In the genomic region with DNA sequence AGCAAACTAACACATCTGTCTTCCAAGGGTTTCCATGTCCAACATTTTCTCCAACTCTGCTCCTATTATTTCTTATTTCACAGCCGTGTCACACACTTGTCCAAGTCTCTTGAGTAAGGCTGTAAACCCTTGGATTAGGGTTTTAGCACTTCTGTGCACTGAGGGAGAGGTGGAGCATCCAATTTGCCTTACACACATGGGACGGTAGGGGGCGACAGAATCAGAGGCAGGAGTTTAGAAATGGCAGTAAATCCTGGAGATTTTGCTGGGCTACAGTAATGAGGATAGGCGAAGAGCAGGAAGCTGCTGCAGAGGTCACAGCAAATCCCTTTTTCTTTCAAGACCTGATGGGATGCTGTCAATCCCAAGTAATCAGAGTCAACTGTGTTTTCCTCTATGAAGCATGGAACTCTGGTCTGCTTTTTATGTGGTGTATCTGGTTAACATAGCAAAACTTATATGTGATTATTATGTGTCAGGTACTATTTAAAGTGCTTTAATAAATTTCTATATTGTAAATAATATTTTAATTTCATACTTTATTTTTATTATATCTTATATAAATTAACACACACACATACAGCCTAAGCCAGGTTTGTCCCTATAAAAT, we compare ENCODE assay signal across 8 cellular contexts.
A peak's percentile ranks its signal among the peaks of the same experiment; 100 is the strongest.
DNase-seq lines count a peak whose midpoint lies in the region; ATAC-seq and TF ChIP-seq lines count a peak whose summit lies in the region.

No MANE protein-coding gene starts in this region.

- H3K4me3 ChIP-seq in GM06990 (replicated peaks; ENCODE audit: low read depth, low read length) (no peak overlapping the region), epithelial cell of esophagus (ENCODE audit: low read length) (no peak overlapping the region)

- H3K27me3 ChIP-seq in GM06990 (replicated peaks; ENCODE audit: control insufficient read depth, insufficient read depth, low read length): no peaks in the 10 kb centered on the region

- ATAC-seq in HG02623 (IDR thresholded peaks at IDR 0.05; ENCODE audit: unreplicated experiment) (no peak), GM18861 (IDR thresholded peaks at IDR 0.05; ENCODE audit: unreplicated experiment) (no peak)

- no peak for DNase-seq in AG09319 (ENCODE audit: extremely low read depth, low read depth)
- DNase-seq in GM06990 (ENCODE audit: extremely low read depth, insufficient read length): no peak
- peak; percentile 2 for DNase-seq in NCI-H748 treated with DMSO at 0.1 percent for 48 hours (lab: John Stamatoyannopoulos, UW)
- peak; percentile 76 for DNase-seq in epithelial cell of esophagus (ENCODE audit: low read depth)
- DNase-seq in stimulated activated naive CD4-positive, alpha-beta T cell (lab: John Stamatoyannopoulos, UW): no peak
- DNase-seq in NCI-H2227 (lab: John Stamatoyannopoulos, UW; ENCODE audit: unreplicated experiment): no peak

- TF ChIP-seq CTCF in AG09319 (IDR thresholded peaks at IDR 0.05; ENCODE audit: low read depth, low read length): peak; percentile 46
- TF ChIP-seq CTCF in GM06990 (IDR thresholded peaks at IDR 0.05; ENCODE audit: insufficient read depth, low read length, poor library complexity, severe bottlenecking): peak; percentile 49
- peak; percentile 94 for TF ChIP-seq CTCF in epithelial cell of esophagus (IDR thresholded peaks at IDR 0.05; ENCODE audit: insufficient read depth, low read depth, low read length, missing control alignments)

- no peaks in the 10 kb centered on the region for H3K36me3 ChIP-seq in GM06990 (ENCODE audit: control insufficient read depth, insufficient read depth, low read length)

Comparison
In these comparisons a context has a peak if more than half of its experiments do, and no peak if none do; other contexts are left out.
1. DNase-seq: peak in NCI-H748 treated with DMSO at 0.1 percent for 48 hours (single experiment) and epithelial cell of esophagus (single experiment); none in AG09319 (single experiment), GM06990 (single experiment), stimulated activated naive CD4-positive, alpha-beta T cell (0 of 6) and NCI-H2227 (single experiment).
2. Peak in every context shown above with its lines, with median percentiles within 50 percentile points of each other: CTCF ChIP-seq.